In genomic region chr6:35146453-35146852, GRCh38 we compare ENCODE assay signal across 8 cellular contexts. TPM values are rescaled to one million over a fixed set of nuclear protein-coding genes. Genes with fewer than 3 reads are reported as not detected.
DNase-seq lines count a peak whose midpoint lies in the region; ATAC-seq and TF ChIP-seq lines count a peak whose summit lies in the region.

No MANE protein-coding gene starts in this region.

- DNase-seq in AG20443 (ENCODE audit: low spot score) (peak; percentile 69), NCI-H774 (lab: John Stamatoyannopoulos, UW) (peak; percentile 26), cardiac fibroblast (ENCODE audit: low read depth in 2 of 2) (peak; percentile 69 to 71), NCI-H187 (lab: John Stamatoyannopoulos, UW) (no peak)

- ATAC-seq in HG03108 (IDR thresholded peaks at IDR 0.05; ENCODE audit: unreplicated experiment): no peak
- no peak for ATAC-seq in activated CD4-positive, CD25-positive, alpha-beta regulatory T cell treated with anti-CD3 and anti-CD28 coated beads, Interleukin-2, amount 50 U/mL, for 24 hours

- H3K36me3 ChIP-seq in liver (ENCODE audit: control insufficient read depth in 4 of 4, insufficient read depth in 3 of 4, low read depth in 1 of 4, low read length in 3 of 4): no peaks in the 10 kb centered on the region

- no peaks in the 10 kb centered on the region for H3K27me3 ChIP-seq in liver (ENCODE audit: control insufficient read depth in 4 of 4, insufficient read depth in 4 of 4, low read length in 3 of 4)

- no peak overlapping the region for H3K27ac ChIP-seq in liver (ENCODE audit: low read depth in 1 of 2, low read length in 2 of 2)

- no peaks in the 10 kb centered on the region for H3K9me3 ChIP-seq in liver (ENCODE audit: control insufficient read depth in 4 of 4, low read length in 3 of 4)

- TF ChIP-seq CTCF in GM12874 (IDR thresholded peaks at IDR 0.05; ENCODE audit: insufficient read depth, low read depth, low read length): peak; percentile 59
- TF ChIP-seq CTCF in cardiac fibroblast (IDR thresholded peaks at IDR 0.05; ENCODE audit: low read depth, low read length): peak; percentile 81
- peak; percentile 88 for TF ChIP-seq CTCF in liver (IDR thresholded peaks at IDR 0.05; ENCODE audit: low read depth, low read length, missing input control)

- H3K9ac ChIP-seq in liver (ENCODE audit: low read depth in 1 of 2, low read length in 2 of 2): no peak overlapping the region

- WGBS in liver: 63% methylated on average over 6 of the region's 6 CpGs

- H3K4me3 ChIP-seq in cardiac fibroblast (replicated peaks in 1 of 2; ENCODE audit: low read depth in 2 of 2, low read length in 2 of 2) (no peak overlapping the region), liver (ENCODE audit: low read depth in 1 of 3, low read length in 3 of 3) (no peak overlapping the region)

- H3K4me1 ChIP-seq in liver (ENCODE audit: control insufficient read depth in 4 of 4, insufficient read depth in 4 of 4, low read length in 3 of 4): no peaks in the 10 kb centered on the region

- TF ChIP-seq RAD21 in liver (IDR thresholded peaks at IDR 0.05): peak; percentile 98 to 99

TF ChIP-seq in liver, 16 proteins besides CTCF, POLR2A, EP300 and RAD21:
- TF ChIP-seq HNF4A (conservative IDR thresholded peaks at IDR 0.05) (peak in 1 of 2 donors; percentile 35), RXRA (IDR thresholded peaks at IDR 0.05) (peak in 1 of 2 donors; percentile 42), ZBTB33 (IDR thresholded peaks at IDR 0.05) (no peak)
TF ChIP-seq in liver: peak in this region for 2.

RNA-seq across cellular contexts. Expression of gene TCP11, which starts 5.3 kb away (rescaled TPM):
- under 1 TPM in 1 of 2 donors, not detected in 1; 0.19 TPM for total RNA-seq in liver
- polyA plus RNA-seq in liver: under 1 TPM in 1 of 2 donors, not detected in 1; 0.05 TPM

Comparison
In these comparisons a context has a peak if more than half of its experiments do, and no peak if none do; other contexts are left out.
1. DNase-seq: peak in AG20443 (single experiment), NCI-H774 (single experiment) and cardiac fibroblast (2 of 2); none in NCI-H187 (0 of 2).
2. Peak in every context shown above with its lines, with median percentiles within 50 percentile points of each other: CTCF ChIP-seq.